10 cellular contexts compared by ENCODE assay signal in the genomic region with DNA sequence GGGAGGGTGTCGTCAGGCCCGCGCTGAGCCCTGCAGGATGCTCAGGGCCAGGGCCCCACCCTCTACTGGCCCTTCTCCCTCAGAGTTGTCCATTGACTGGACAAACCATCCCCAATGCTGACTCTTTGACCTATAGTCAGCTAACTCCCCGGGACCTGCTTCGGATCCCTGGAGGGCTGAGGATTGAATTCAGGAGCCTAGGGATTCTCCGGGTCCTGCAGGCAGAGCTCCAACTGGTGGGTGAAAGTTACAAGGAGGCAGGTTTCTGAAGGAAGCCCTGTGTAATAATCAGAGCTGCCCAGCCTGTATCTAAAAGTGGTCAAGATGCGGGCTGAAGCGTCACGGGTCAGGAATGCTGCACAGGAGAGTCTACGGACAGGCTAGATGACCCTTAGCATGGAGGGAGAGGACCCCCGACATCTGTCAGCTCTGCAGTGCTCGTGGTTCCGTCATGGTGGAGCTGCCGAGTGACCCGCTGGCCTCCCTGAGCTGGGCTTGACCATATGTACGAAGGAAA. TPM values are rescaled to one million over a fixed set of nuclear protein-coding genes. Genes with fewer than 3 reads are reported as not detected.
A peak's percentile ranks its signal among the peaks of the same experiment; 100 is the strongest.
DNase-seq lines count a peak whose midpoint lies in the region; ATAC-seq, FAIRE-seq and TF ChIP-seq lines count a peak whose summit lies in the region.
"Had no signal": no experiment of that assay in that cellular context is flagged by ENCODE, and none has a peak within 500 bp of the region (broad histone marks: within the 10 kb centered on the region; RNA-seq: fewer than 3 reads in every experiment).

No MANE protein-coding gene starts in this region.

- H3K36me3 Mint-ChIP-seq in activated CD4-positive, alpha-beta T cell treated with anti-CD3 and anti-CD28 coated beads, Interleukin-2, amount 10 ng/mL, durations not matched to agents 24 days and 14 days (ENCODE audit: low read depth), result peaks cover 26% of the 10 kb centered on the region
- H3K36me3 Mint-ChIP-seq in activated T-helper 2 cell treated with anti-CD3 and anti-CD28 coated beads, Interferon-gamma antibody, Interleukin-2, Interleukin-4, amounts not matched to agents 10 μg/mL and 5 μg/mL and 100 μg/mL, durations not matched to agents 14 hours and 24 hours and 36 hours (ENCODE audit: low read depth), result peaks cover 31% of the 10 kb centered on the region

- TF ChIP-seq CTCF in testis (IDR thresholded peaks at IDR 0.05), result no peak

- no peaks in the 10 kb centered on the region for H3K9me3 Mint-ChIP-seq in activated CD4-positive, alpha-beta T cell treated with anti-CD3 and anti-CD28 coated beads, Interleukin-2, amount 10 ng/mL, durations not matched to agents 24 days and 14 days
- H3K9me3 Mint-ChIP-seq in activated T-helper 2 cell treated with anti-CD3 and anti-CD28 coated beads, Interferon-gamma antibody, Interleukin-2, Interleukin-4, amounts not matched to agents 10 μg/mL and 5 μg/mL and 100 μg/mL, durations not matched to agents 14 hours and 24 hours and 36 hours, result no peaks in the 10 kb centered on the region

- FAIRE-seq in GM12892 (lab: Jason Lieb, UNC), result no peak

- peaks cover 36% of the 10 kb centered on the region for H3K4me1 ChIP-seq in testis

- H3K27ac ChIP-seq in layer of hippocampus (ENCODE audit: low read depth, low read length), result peak overlapping the region; percentile 59
- H3K27ac ChIP-seq in testis, result peak overlapping the region; percentile 84 to 90
- H3K27ac ChIP-seq: C4-2B had no signal

- H3K4me1 Mint-ChIP-seq in activated CD4-positive, alpha-beta T cell treated with anti-CD3 and anti-CD28 coated beads, Interleukin-2, amount 10 ng/mL, durations not matched to agents 24 days and 14 days, result peaks cover 54% of the 10 kb centered on the region
- peaks cover 46% of the 10 kb centered on the region for H3K4me1 Mint-ChIP-seq in activated T-helper 2 cell treated with anti-CD3 and anti-CD28 coated beads, Interferon-gamma antibody, Interleukin-2, Interleukin-4, amounts not matched to agents 10 μg/mL and 5 μg/mL and 100 μg/mL, durations not matched to agents 14 hours and 24 hours and 36 hours (ENCODE audit: low read depth)

- H3K27me3 ChIP-seq in layer of hippocampus (ENCODE audit: control insufficient read depth, insufficient read depth, low read length) (no peaks in the 10 kb centered on the region), testis (no peaks in the 10 kb centered on the region)

- no peaks in the 10 kb centered on the region for H3K9me3 ChIP-seq in testis

- H3K4me3 Mint-ChIP-seq in activated CD4-positive, alpha-beta T cell treated with anti-CD3 and anti-CD28 coated beads, Interleukin-2, amount 10 ng/mL, durations not matched to agents 24 days and 14 days, result peak overlapping the region; percentile 95
- peak overlapping the region; percentile 91 for H3K4me3 Mint-ChIP-seq in activated T-helper 2 cell treated with anti-CD3 and anti-CD28 coated beads, Interferon-gamma antibody, Interleukin-2, Interleukin-4, amounts not matched to agents 10 μg/mL and 5 μg/mL and 100 μg/mL, durations not matched to agents 14 hours and 24 hours and 36 hours (ENCODE audit: low read depth)

- H3K36me3 ChIP-seq in testis (ENCODE audit: low read depth, missing control alignments), result no peaks in the 10 kb centered on the region

- intact Hi-C loops in activated CD4-positive, alpha-beta T cell treated with anti-CD3 and anti-CD28 coated beads, Interleukin-2, amount 10 ng/mL, durations not matched to agents 24 days and 14 days (cut with micrococcal nuclease), result loop anchor here (1.0 kb wide), 2 partner anchors 19 to 30 kb away; no protein-coding TSS in a partner anchor
- intact Hi-C loops in activated T-helper 2 cell treated with anti-CD3 and anti-CD28 coated beads, Interferon-gamma antibody, Interleukin-2, Interleukin-4, amounts not matched to agents 10 μg/mL and 5 μg/mL and 100 μg/mL, durations not matched to agents 14 hours and 24 hours and 36 hours (cut with micrococcal nuclease), result loop anchor here (2.0 kb wide), 1 partner anchor 30 kb away; no protein-coding TSS in a partner anchor
- intact Hi-C loops in testis (cut with DNase I; ENCODE audit: low total_unique reads), result no loop called here

- no peak for ATAC-seq in GM19328 (IDR thresholded peaks at IDR 0.05; ENCODE audit: unreplicated experiment)

- no peak for DNase-seq in activated CD4-positive, alpha-beta T cell treated with anti-CD3 and anti-CD28 coated beads, Interleukin-2, amount 10 ng/mL, durations not matched to agents 24 days and 14 days
- DNase-seq in activated CD4-positive, alpha-beta T cell treated with anti-CD3 and anti-CD28 coated beads, Interleukin-2, amount 50 U/mL, for 1 hour, result no peak
- no peak for DNase-seq in activated T-helper 2 cell treated with anti-CD3 and anti-CD28 coated beads, Interferon-gamma antibody, Interleukin-2, Interleukin-4, amounts not matched to agents 10 μg/mL and 5 μg/mL and 100 μg/mL, durations not matched to agents 14 hours and 24 hours and 36 hours (ENCODE audit: low spot score)
- DNase-seq in testis (no peak), GM12892 (ENCODE audit: insufficient read length) (no peak), NOMO-1 (lab: John Stamatoyannopoulos, UW; ENCODE audit: unreplicated experiment in 2 of 2) (no peak)
- DNase-seq: cortex of kidney had no signal

- TF ChIP-seq POLR2A in testis (IDR thresholded peaks at IDR 0.05) (no peak), GM12892 (IDR thresholded peaks at IDR 0.05; ENCODE audit: low read depth, low read length) (no peak)

- H3K4me3 ChIP-seq in testis, result peak overlapping the region; percentile 66 to 80

- WGBS in testis, 2 donors, result 25 to 34% methylated on average over 11 to 16 of the region's 16 CpGs

- H3K27ac Mint-ChIP-seq in activated CD4-positive, alpha-beta T cell treated with anti-CD3 and anti-CD28 coated beads, Interleukin-2, amount 10 ng/mL, durations not matched to agents 24 days and 14 days, result peak overlapping the region; percentile 67
- no peak overlapping the region for H3K27ac Mint-ChIP-seq in activated T-helper 2 cell treated with anti-CD3 and anti-CD28 coated beads, Interferon-gamma antibody, Interleukin-2, Interleukin-4, amounts not matched to agents 10 μg/mL and 5 μg/mL and 100 μg/mL, durations not matched to agents 14 hours and 24 hours and 36 hours

- H3K27me3 Mint-ChIP-seq in activated CD4-positive, alpha-beta T cell treated with anti-CD3 and anti-CD28 coated beads, Interleukin-2, amount 10 ng/mL, durations not matched to agents 24 days and 14 days, result no peaks in the 10 kb centered on the region
- no peaks in the 10 kb centered on the region for H3K27me3 Mint-ChIP-seq in activated T-helper 2 cell treated with anti-CD3 and anti-CD28 coated beads, Interferon-gamma antibody, Interleukin-2, Interleukin-4, amounts not matched to agents 10 μg/mL and 5 μg/mL and 100 μg/mL, durations not matched to agents 14 hours and 24 hours and 36 hours (ENCODE audit: low read depth)

RNA-seq across cellular contexts. Expression of a gene that starts 0.6 kb away (rescaled TPM):
- total RNA-seq in activated CD4-positive, alpha-beta T cell treated with anti-CD3 and anti-CD28 coated beads, Interleukin-2, amount 10 ng/mL, durations not matched to agents 24 days and 14 days, result 14.0 and 17.5 TPM in 2 replicates
- 20.3 and 21.1 TPM in 2 replicates for total RNA-seq in activated T-helper 2 cell treated with anti-CD3 and anti-CD28 coated beads, Interferon-gamma antibody, Interleukin-2, Interleukin-4, amounts not matched to agents 10 μg/mL and 5 μg/mL and 100 μg/mL, durations not matched to agents 14 hours and 24 hours and 36 hours
- total RNA-seq in testis, result 10 to 100 TPM; 53.1 to 78.6 TPM
- polyA plus RNA-seq in testis (ENCODE audit: insufficient read depth, low read depth, low replicate concordance), result 43.5 TPM
- polyA plus RNA-seq in GM12892 (2012; ENCODE audit: missing spikeins), result 11.5 TPM

RNA-seq across cellular contexts. Expression of a gene that starts 5.9 kb away (rescaled TPM):
- not detected in 2 replicates for total RNA-seq in activated CD4-positive, alpha-beta T cell treated with anti-CD3 and anti-CD28 coated beads, Interleukin-2, amount 10 ng/mL, durations not matched to agents 24 days and 14 days
- total RNA-seq in activated T-helper 2 cell treated with anti-CD3 and anti-CD28 coated beads, Interferon-gamma antibody, Interleukin-2, Interleukin-4, amounts not matched to agents 10 μg/mL and 5 μg/mL and 100 μg/mL, durations not matched to agents 14 hours and 24 hours and 36 hours, result 0.09 TPM in 1 of 2 replicates, not detected in the other
- total RNA-seq in testis, result under 1 TPM; 0.24 to 0.50 TPM
- not detected for polyA plus RNA-seq in testis (ENCODE audit: insufficient read depth, low read depth, low replicate concordance)
- polyA plus RNA-seq in GM12892 (2012; ENCODE audit: missing spikeins), result 0.53 TPM

RNA-seq across cellular contexts. Expression of a gene that starts 26.3 kb away (rescaled TPM):
- not detected in 2 replicates for total RNA-seq in activated CD4-positive, alpha-beta T cell treated with anti-CD3 and anti-CD28 coated beads, Interleukin-2, amount 10 ng/mL, durations not matched to agents 24 days and 14 days
- total RNA-seq in activated T-helper 2 cell treated with anti-CD3 and anti-CD28 coated beads, Interferon-gamma antibody, Interleukin-2, Interleukin-4, amounts not matched to agents 10 μg/mL and 5 μg/mL and 100 μg/mL, durations not matched to agents 14 hours and 24 hours and 36 hours, result not detected in 2 replicates
- total RNA-seq in testis, result under 1 TPM; 0.39 to 0.93 TPM
- polyA plus RNA-seq in testis (ENCODE audit: insufficient read depth, low read depth, low replicate concordance), result 0.88 TPM
- polyA plus RNA-seq in GM12892 (2012; ENCODE audit: missing spikeins), result 0.47 TPM

RNA-seq across cellular contexts. Expression of a gene that starts 40.7 kb away (rescaled TPM):
- total RNA-seq in activated CD4-positive, alpha-beta T cell treated with anti-CD3 and anti-CD28 coated beads, Interleukin-2, amount 10 ng/mL, durations not matched to agents 24 days and 14 days, result 2.8 and 3.1 TPM in 2 replicates
- 1.7 and 2.2 TPM in 2 replicates for total RNA-seq in activated T-helper 2 cell treated with anti-CD3 and anti-CD28 coated beads, Interferon-gamma antibody, Interleukin-2, Interleukin-4, amounts not matched to agents 10 μg/mL and 5 μg/mL and 100 μg/mL, durations not matched to agents 14 hours and 24 hours and 36 hours
- total RNA-seq in testis, result 10 to 100 TPM; 17.8 to 21.9 TPM
- 19.8 TPM for polyA plus RNA-seq in testis (ENCODE audit: insufficient read depth, low read depth, low replicate concordance)
- polyA plus RNA-seq in GM12892 (2012; ENCODE audit: missing spikeins), result 0.36 TPM

RNA-seq across cellular contexts. Expression of a gene that starts 56.3 kb away (rescaled TPM):
- 103 and 105 TPM in 2 replicates for total RNA-seq in activated CD4-positive, alpha-beta T cell treated with anti-CD3 and anti-CD28 coated beads, Interleukin-2, amount 10 ng/mL, durations not matched to agents 24 days and 14 days
- total RNA-seq in activated T-helper 2 cell treated with anti-CD3 and anti-CD28 coated beads, Interferon-gamma antibody, Interleukin-2, Interleukin-4, amounts not matched to agents 10 μg/mL and 5 μg/mL and 100 μg/mL, durations not matched to agents 14 hours and 24 hours and 36 hours, result 79.4 and 81.6 TPM in 2 replicates
- 10 to 100 TPM; 50.7 to 54.9 TPM for total RNA-seq in testis
- 47.3 TPM for polyA plus RNA-seq in testis (ENCODE audit: insufficient read depth, low read depth, low replicate concordance)
- polyA plus RNA-seq in GM12892 (2012; ENCODE audit: missing spikeins), result 24.1 TPM
